21 cellular contexts compared by ENCODE assay signal in the genomic region with DNA sequence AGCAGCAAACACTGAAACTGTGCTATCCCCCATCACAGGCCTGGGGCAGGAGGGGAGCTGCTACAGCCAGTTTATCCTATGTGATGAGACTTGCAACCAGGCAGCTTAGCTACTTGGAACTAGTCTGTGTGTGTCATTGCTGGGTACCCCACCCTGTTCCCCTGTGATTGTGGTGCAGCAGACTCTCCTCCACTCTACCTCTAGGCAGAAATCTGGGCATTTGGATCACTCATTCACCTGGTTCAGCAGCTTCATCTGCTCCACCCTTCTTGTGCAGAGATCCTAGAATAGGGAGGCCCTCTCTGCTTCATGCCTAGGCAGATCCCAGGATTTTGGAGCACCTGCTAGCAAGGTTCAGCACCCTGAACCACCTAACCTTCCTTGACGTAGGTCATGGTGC. TPM values are rescaled to one million over a fixed set of nuclear protein-coding genes. Genes with fewer than 3 reads are reported as not detected.
DNase-seq lines count a peak whose midpoint lies in the region; ATAC-seq, FAIRE-seq and TF ChIP-seq lines count a peak whose summit lies in the region.
"Had no signal": no experiment of that assay in that cellular context is flagged by ENCODE, and none has a peak within 500 bp of the region (broad histone marks: within the 10 kb centered on the region; RNA-seq: fewer than 3 reads in every experiment).

No MANE protein-coding gene starts in this region.

- FAIRE-seq in H1 (lab: Jason Lieb, UNC), result no peak
- FAIRE-seq: GM12891, GM19239, H54 had no signal

- no peaks in the 10 kb centered on the region for H3K27me3 Mint-ChIP-seq in nephron progenitor cell (ENCODE audit: low read depth, poor library complexity)
- H3K27me3 Mint-ChIP-seq: B cell had no signal

- H3K4me3 ChIP-seq in H1 (ENCODE audit: extremely low read depth in 1 of 4, insufficient read depth in 2 of 4, low read depth in 3 of 4, low read length in 4 of 4), result no peak overlapping the region
- H3K4me3 ChIP-seq: BLaER1 treated with 17β-estradiol and CSF1 and Interleukin-3, amounts not matched to agents 10 nM and 100 nM; GM23248 had no signal

- H4K5ac ChIP-seq in H1 (ENCODE audit: insufficient read length, low read depth, low read length), result no peak overlapping the region

- DNase-seq in H1 (ENCODE audit: low read depth in 1 of 2, low spot score in 2 of 2) (no peak), nephron progenitor cell (no peak), NCI-H510A treated with DMSO at 0.1 percent for 48 hours (lab: John Stamatoyannopoulos, UW) (no peak), NCI-H82 (lab: John Stamatoyannopoulos, UW) (no peak)
- DNase-seq: CD8-positive, alpha-beta T cell; DMS 273 treated with DMSO at 0.1 percent for 48 hours; DMS53; DND-41; EL; GM23248; HCEC 1CT had no signal

- CTCF ChIA-PET in H1 (lab: Charles Lee; ENCODE audit: partially characterized antibody), result interaction anchor here (0.6 kb wide), 1 partner anchor 24 kb away, joined by 3 read pairs; no protein-coding TSS in a partner anchor

- no peak overlapping the region for H2BK20ac ChIP-seq in H1 (ENCODE audit: low read length)

- H3K79me1 ChIP-seq in H1 (ENCODE audit: low read depth, low read length), result no peaks in the 10 kb centered on the region; the same call in 1 of the 2 replicates

- no peak overlapping the region for H4K8ac ChIP-seq in H1 (ENCODE audit: extremely low read depth, insufficient read depth, low read length)

- POLR2A ChIA-PET in H1 (lab: Charles Lee; ENCODE audit: partially characterized antibody), result no interaction called here

- no peaks in the 10 kb centered on the region; a peak in 1 of 8 replicates for H3K36me3 ChIP-seq in H1 (ENCODE audit: control insufficient read depth in 2 of 4, insufficient read depth in 4 of 4, low read length in 3 of 4)

- no peak overlapping the region for H2AFZ ChIP-seq in H1 (ENCODE audit: low read length)
- H2AFZ ChIP-seq: GM23248 had no signal

- no peak overlapping the region for H3K4me3 Mint-ChIP-seq in nephron progenitor cell
- H3K4me3 Mint-ChIP-seq: B cell; CD8-positive, alpha-beta T cell had no signal

- H4K20me1 ChIP-seq in H1 (replicated peaks in 1 of 2; ENCODE audit: control insufficient read depth in 1 of 2, insufficient read depth in 2 of 2, low read length in 2 of 2), result no peaks in the 10 kb centered on the region
- H4K20me1 ChIP-seq: BLaER1 treated with 17β-estradiol and CSF1 and Interleukin-3, amounts not matched to agents 10 nM and 100 nM had no signal

- H3K56ac ChIP-seq in H1 (replicated peaks; ENCODE audit: insufficient read length, low read depth, low read length), result no peak overlapping the region

- 0 out of 2 replicates have a peak overlapping the region, but pooled peaks have one; percentile 17 for H2BK12ac ChIP-seq in H1 (ENCODE audit: low read depth, low read length)

- no peak overlapping the region for H3K14ac ChIP-seq in H1 (ENCODE audit: insufficient read length)

- WGBS in H1 (ENCODE audit: extremely low coverage in 1 of 2, insufficient coverage in 1 of 2, insufficient read length in 1 of 2, insufficient replicate concordance in 2 of 2, low coverage in 1 of 2, low lambda C conversion rate in 2 of 2, missing lambda C conversion rate in 1 of 2), 2 experiments, result 93% methylated on average over 1 of the region's 1 CpG; no CpG with 5 or more reads in 1 of the 2 experiments

- no peak overlapping the region for H3K9ac ChIP-seq in H1 (replicated peaks in 1 of 4; ENCODE audit: extremely low read depth in 1 of 4, low read depth in 3 of 4, low read length in 3 of 4)
- H3K9ac ChIP-seq: BLaER1 treated with 17β-estradiol and CSF1 and Interleukin-3, amounts not matched to agents 10 nM and 100 nM; GM23248 had no signal

- H3K9me3 ChIP-seq in H1 (ENCODE audit: insufficient read depth in 2 of 2, low read depth in 1 of 2, low read length in 1 of 2), result peaks cover 0 to 4% of the 10 kb centered on the region in 2 experiments; a peak in 1 of 4 replicates

- no peaks in the 10 kb centered on the region for H3K27me3 ChIP-seq in H1 (replicated peaks in 1 of 4; ENCODE audit: control insufficient read depth in 3 of 4, extremely low read depth in 1 of 4, insufficient read depth in 3 of 4, low read length in 3 of 4)
- H3K27me3 ChIP-seq: BLaER1 treated with 17β-estradiol and CSF1 and Interleukin-3, amounts not matched to agents 10 nM and 100 nM had no signal

- H3K18ac ChIP-seq in H1 (ENCODE audit: extremely low read depth, low read length), result no peak overlapping the region

- no peak overlapping the region for H3K27ac ChIP-seq in H1 (ENCODE audit: low read depth, low read length)
- H3K27ac ChIP-seq: BLaER1 treated with 17β-estradiol and CSF1 and Interleukin-3, amounts not matched to agents 10 nM and 100 nM; GM23248 had no signal

- no peak for TF ChIP-seq EP300 in H1 (IDR thresholded peaks at IDR 0.05; ENCODE audit: borderline replicate concordance in 1 of 2, low read depth in 2 of 2, low read length in 2 of 2)

- no peak overlapping the region for H3K23ac ChIP-seq in H1 (ENCODE audit: insufficient read length)

- no peaks in the 10 kb centered on the region for H3K4me1 Mint-ChIP-seq in nephron progenitor cell
- H3K4me1 Mint-ChIP-seq: B cell had no signal

- H3K79me2 ChIP-seq in H1 (ENCODE audit: control insufficient read depth in 1 of 2, insufficient read depth in 2 of 2, low read length in 2 of 2), result no peaks in the 10 kb centered on the region

- H3K4me1 ChIP-seq in H1 (replicated peaks in 1 of 4; ENCODE audit: control insufficient read depth in 3 of 4, insufficient read depth in 4 of 4, low read length in 3 of 4), result no peaks in the 10 kb centered on the region
- H3K4me1 ChIP-seq: BLaER1 treated with 17β-estradiol and CSF1 and Interleukin-3, amounts not matched to agents 10 nM and 100 nM had no signal

- H3K27ac Mint-ChIP-seq in nephron progenitor cell, result peak overlapping the region; percentile 51
- H3K27ac Mint-ChIP-seq: B cell; CD8-positive, alpha-beta T cell had no signal

- TF ChIP-seq POLR2A in H1 (IDR thresholded peaks at IDR 0.05; ENCODE audit: control extremely low read depth in 1 of 2, low read depth in 2 of 2, low read length in 2 of 2), result no peak

- H2BK120ac ChIP-seq in H1 (replicated peaks; ENCODE audit: low read depth, low read length), result no peak overlapping the region

- no peak overlapping the region for H3K4ac ChIP-seq in H1 (replicated peaks; ENCODE audit: insufficient read length, low read depth, low read length)

- peaks cover 50% of the 10 kb centered on the region for H3K9me3 Mint-ChIP-seq in nephron progenitor cell

- H3K4me2 ChIP-seq in H1 (ENCODE audit: insufficient read depth in 1 of 2, low read depth in 2 of 2, low read length in 2 of 2), result no peak overlapping the region
- H3K4me2 ChIP-seq: BLaER1 treated with 17β-estradiol and CSF1 and Interleukin-3, amounts not matched to agents 10 nM and 100 nM had no signal

- H2BK5ac ChIP-seq in H1 (ENCODE audit: low read depth, low read length), result no peak overlapping the region; the same call in 1 of the 2 replicates

- TF ChIP-seq CTCF in H1 (IDR thresholded peaks at IDR 0.05; ENCODE audit: control extremely low read depth in 1 of 3, insufficient read depth in 1 of 3, low read depth in 1 of 3, low read length in 3 of 3), result no peak
- TF ChIP-seq CTCF in nephron progenitor cell (IDR thresholded peaks at IDR 0.05), result no peak

- H3K23me2 ChIP-seq in H1 (ENCODE audit: low read depth, low read length), result no peaks in the 10 kb centered on the region

- H4K91ac ChIP-seq in H1 (replicated peaks; ENCODE audit: insufficient read length, low read length), result no peak overlapping the region

- ATAC-seq in esophagus mucosa (peak; percentile 95), GM21423 (IDR thresholded peaks at IDR 0.05; ENCODE audit: unreplicated experiment) (no peak)
- ATAC-seq: CD8-positive, alpha-beta T cell had no signal

- TF ChIP-seq RAD21 in H1 (IDR thresholded peaks at IDR 0.05 in 1 of 2, conservative IDR thresholded peaks at IDR 0.05 in 1 of 2; ENCODE audit: low read depth in 2 of 2, low read length in 2 of 2), result no peak

- H3K36me3 Mint-ChIP-seq in nephron progenitor cell (ENCODE audit: low read depth), result peaks cover 73% of the 10 kb centered on the region

- H2BK15ac ChIP-seq in H1 (ENCODE audit: low read length), result no peak overlapping the region

- H2AK5ac ChIP-seq in H1 (ENCODE audit: low read depth, low read length), result no peak overlapping the region

RNA-seq across cellular contexts. Expression of a gene that starts 8.8 kb away (rescaled TPM):
- 0.17 TPM in 1 of 2 replicates, not detected in the other for total RNA-seq in H1 (2021; fragmentation: NEBNext Ultra II Directional; extraction: Animal tissue kit (Norgen Biotek cat#: 25700))
- polyA plus RNA-seq in H1 (2011; rRNA removed), result 0.09 TPM in 1 of 2 replicates, not detected in the other
- polyA plus RNA-seq in H1 (2011; cell fraction: cytosol; rRNA removed), result not detected
- 0.21 TPM for polyA plus RNA-seq in H1 (2011; cell fraction: nucleus; rRNA removed)
- not detected in 4 replicates for polyA plus RNA-seq in H1 (2012, experiment 1 of 2)
- not detected for polyA plus RNA-seq in H1 (2012, experiment 2 of 2)
- polyA plus RNA-seq in H1 (2013, experiment 1 of 2), result not detected
- polyA plus RNA-seq in H1 (2013, experiment 2 of 2), result not detected
- 2.3 and 2.9 TPM in 2 replicates for polyA minus RNA-seq in H1 (2011; rRNA and poly(A)+ RNA removed)
- polyA minus RNA-seq in H1 (2011; cell fraction: cytosol; rRNA and poly(A)+ RNA removed), result not detected
- 11.6 TPM for polyA minus RNA-seq in H1 (2011; cell fraction: nucleus; rRNA and poly(A)+ RNA removed)
- total RNA-seq in esophagus mucosa, result 0.44 TPM
- total RNA-seq: G401 had no signal
- polyA plus RNA-seq: GM23248 had no signal

RNA-seq across cellular contexts. Expression of a gene that starts 16.5 kb away (rescaled TPM):
- total RNA-seq in H1 (2021; fragmentation: NEBNext Ultra II Directional; extraction: Animal tissue kit (Norgen Biotek cat#: 25700)), result 4.3 and 6.5 TPM in 2 replicates
- 2.1 and 4.5 TPM in 2 replicates for polyA plus RNA-seq in H1 (2011; rRNA removed)
- 2.9 TPM for polyA plus RNA-seq in H1 (2011; cell fraction: cytosol; rRNA removed)
- polyA plus RNA-seq in H1 (2011; cell fraction: nucleus; rRNA removed), result 7.8 TPM
- polyA plus RNA-seq in H1 (2012, experiment 1 of 2), result 1.0 to 2.7 TPM (median 2.3 TPM) in 4 replicates
- polyA plus RNA-seq in H1 (2012, experiment 2 of 2), result not detected
- 2.6 TPM for polyA plus RNA-seq in H1 (2013, experiment 1 of 2)
- polyA plus RNA-seq in H1 (2013, experiment 2 of 2), result 2.0 TPM
- 25.9 and 38.7 TPM in 2 replicates for polyA minus RNA-seq in H1 (2011; rRNA and poly(A)+ RNA removed)
- 27.7 TPM for polyA minus RNA-seq in H1 (2011; cell fraction: cytosol; rRNA and poly(A)+ RNA removed)
- polyA minus RNA-seq in H1 (2011; cell fraction: nucleus; rRNA and poly(A)+ RNA removed), result 162 TPM
- 7.5 TPM for total RNA-seq in esophagus mucosa

RNA-seq across cellular contexts. Expression of a gene that starts 28.5 kb away (rescaled TPM):
- total RNA-seq in H1 (2021; fragmentation: NEBNext Ultra II Directional; extraction: Animal tissue kit (Norgen Biotek cat#: 25700)), result not detected in 2 replicates
- polyA plus RNA-seq in H1 (2011; rRNA removed), result 0.16 TPM in 1 of 2 replicates, not detected in the other
- 0.43 TPM for polyA plus RNA-seq in H1 (2011; cell fraction: cytosol; rRNA removed)
- 0.46 TPM for polyA plus RNA-seq in H1 (2011; cell fraction: nucleus; rRNA removed)
- polyA plus RNA-seq in H1 (2012, experiment 1 of 2), result 0.35 TPM in 1 of 4 replicates, not detected in the others
- polyA plus RNA-seq in H1 (2012, experiment 2 of 2), result not detected
- polyA plus RNA-seq in H1 (2013, experiment 1 of 2), result not detected
- not detected for polyA plus RNA-seq in H1 (2013, experiment 2 of 2)
- polyA minus RNA-seq in H1 (2011; rRNA and poly(A)+ RNA removed), result 0.61 and 1.7 TPM in 2 replicates
- polyA minus RNA-seq in H1 (2011; cell fraction: cytosol; rRNA and poly(A)+ RNA removed), result not detected
- 5.8 TPM for polyA minus RNA-seq in H1 (2011; cell fraction: nucleus; rRNA and poly(A)+ RNA removed)
- total RNA-seq in esophagus mucosa, result not detected
- total RNA-seq: A172; B cell; CD8-positive, alpha-beta T cell; G401; GM23248; HT-29 had no signal

RNA-seq across cellular contexts. Expression of a gene that starts 38.5 kb away (rescaled TPM):
- total RNA-seq in H1 (2021; fragmentation: NEBNext Ultra II Directional; extraction: Animal tissue kit (Norgen Biotek cat#: 25700)), result 0.78 and 0.80 TPM in 2 replicates
- polyA plus RNA-seq in H1 (2011; rRNA removed), result 0.67 and 1.1 TPM in 2 replicates
- 0.90 TPM for polyA plus RNA-seq in H1 (2011; cell fraction: cytosol; rRNA removed)
- polyA plus RNA-seq in H1 (2011; cell fraction: nucleus; rRNA removed), result 1.9 TPM
- 0.27 to 0.68 TPM (median 0.44 TPM) in 4 replicates for polyA plus RNA-seq in H1 (2012, experiment 1 of 2)
- polyA plus RNA-seq in H1 (2012, experiment 2 of 2), result 0.14 TPM
- 0.47 TPM for polyA plus RNA-seq in H1 (2013, experiment 1 of 2)
- 0.33 TPM for polyA plus RNA-seq in H1 (2013, experiment 2 of 2)
- 3.5 and 4.0 TPM in 2 replicates for polyA minus RNA-seq in H1 (2011; rRNA and poly(A)+ RNA removed)
- 1.5 TPM for polyA minus RNA-seq in H1 (2011; cell fraction: cytosol; rRNA and poly(A)+ RNA removed)
- polyA minus RNA-seq in H1 (2011; cell fraction: nucleus; rRNA and poly(A)+ RNA removed), result 22.6 TPM
- 0.80 TPM for total RNA-seq in esophagus mucosa

RNA-seq across cellular contexts. Expression of a gene that starts 51.3 kb away (rescaled TPM):
- total RNA-seq in H1 (2021; fragmentation: NEBNext Ultra II Directional; extraction: Animal tissue kit (Norgen Biotek cat#: 25700)), result 2.0 TPM in 1 of 2 replicates, not detected in the other
- 1.9 and 11.2 TPM in 2 replicates for polyA plus RNA-seq in H1 (2011; rRNA removed)
- polyA plus RNA-seq in H1 (2011; cell fraction: cytosol; rRNA removed), result 1.4 TPM
- polyA plus RNA-seq in H1 (2011; cell fraction: nucleus; rRNA removed), result 22.2 TPM
- polyA plus RNA-seq in H1 (2012, experiment 1 of 2), result 1.5 to 3.5 TPM (median 3.1 TPM) in 4 replicates
- 0.83 TPM for polyA plus RNA-seq in H1 (2012, experiment 2 of 2)
- polyA plus RNA-seq in H1 (2013, experiment 1 of 2), result 3.1 TPM
- 2.8 TPM for polyA plus RNA-seq in H1 (2013, experiment 2 of 2)
- 3.1 and 6.4 TPM in 2 replicates for polyA minus RNA-seq in H1 (2011; rRNA and poly(A)+ RNA removed)
- not detected for polyA minus RNA-seq in H1 (2011; cell fraction: cytosol; rRNA and poly(A)+ RNA removed)
- 13.0 TPM for polyA minus RNA-seq in H1 (2011; cell fraction: nucleus; rRNA and poly(A)+ RNA removed)
- total RNA-seq in esophagus mucosa, result 0.64 TPM
- total RNA-seq: CD8-positive, alpha-beta T cell had no signal
